Comparison of ENCODE assay signal across 19 cellular contexts in genomic region chr17:6996256-6997111, GRCh38. TPM values are rescaled to one million over a fixed set of nuclear protein-coding genes. Genes with fewer than 3 reads are reported as not detected.
DNase-seq lines count a peak whose midpoint lies in the region; ATAC-seq and TF ChIP-seq lines count a peak whose summit lies in the region.
"Had no signal": no experiment of that assay in that cellular context is flagged by ENCODE, and none has a peak within 500 bp of the region (broad histone marks: within the 10 kb centered on the region; RNA-seq: fewer than 3 reads in every experiment).

No MANE protein-coding gene starts in this region.

- H4K20me1 ChIP-seq in GM23338 (replicated peaks; ENCODE audit: insufficient read depth), result peaks cover 3% of the 10 kb centered on the region; the same call in 1 of the 2 replicates

- no peaks in the 10 kb centered on the region for H3K36me3 ChIP-seq in GM23338 (ENCODE audit: insufficient read depth)
- no peaks in the 10 kb centered on the region for H3K36me3 ChIP-seq in Caco-2 (ENCODE audit: control insufficient read depth, insufficient read depth, low read length)

- H3K4me1 ChIP-seq in GM23338 (ENCODE audit: insufficient read depth) (no peaks in the 10 kb centered on the region; the same call in 1 of the 2 replicates), Caco-2 (no peaks in the 10 kb centered on the region)

- H3K27me3 ChIP-seq in GM23338 (ENCODE audit: insufficient read depth), result peaks cover 69% of the 10 kb centered on the region
- no peaks in the 10 kb centered on the region for H3K27me3 ChIP-seq in Caco-2 (replicated peaks; ENCODE audit: control insufficient read depth, insufficient read depth, low read length)

- POLR2A ChIA-PET in Caco-2 (lab: Charles Lee), result no interaction called here

- H3K4me3 Mint-ChIP-seq in GM23338, result peak overlapping the region; percentile 84; the same call in 2 of the 3 replicates
- H3K4me3 Mint-ChIP-seq in Caco-2 (ENCODE audit: unreplicated experiment), result no peak overlapping the region
- H3K4me3 Mint-ChIP-seq: brain, HFFc6 had no signal

- H3K4me1 Mint-ChIP-seq in GM23338 (peaks cover 4% of the 10 kb centered on the region), Caco-2 (ENCODE audit: low read depth, unreplicated experiment) (no peaks in the 10 kb centered on the region)

- H3K27ac ChIP-seq in GM23338 (ENCODE audit: low read depth), result no peak overlapping the region

- intact Hi-C loops in Caco-2 (cut with micrococcal nuclease; ENCODE audit: unreplicated experiment), result no loop called here

- H3K79me2 ChIP-seq in GM23338 (replicated peaks; ENCODE audit: insufficient read depth), result no peaks in the 10 kb centered on the region

- H3K27ac Mint-ChIP-seq in GM23338, result no peak overlapping the region
- H3K27ac Mint-ChIP-seq in Caco-2 (ENCODE audit: unreplicated experiment), result no peak overlapping the region
- H3K27ac Mint-ChIP-seq: activated T-helper 2 cell treated with anti-CD3 and anti-CD28 coated beads, Interferon-gamma antibody, Interleukin-2, Interleukin-4, amounts not matched to agents 10 μg/mL and 5 μg/mL and 100 μg/mL, durations not matched to agents 14 hours and 24 hours and 36 hours; brain; HFFc6; nephron progenitor cell had no signal

- no peaks in the 10 kb centered on the region for H3K9me3 ChIP-seq in Caco-2

- peak overlapping the region; percentile 59; the same call in 1 of the 2 replicates for H2AFZ ChIP-seq in GM23338

- CTCF ChIA-PET in Caco-2 (lab: Charles Lee), result interaction anchor here (1.1 kb wide), 1 partner anchor 8 kb away, joined by 3 read pairs; no protein-coding TSS in a partner anchor

- no peaks in the 10 kb centered on the region for H3F3A ChIP-seq in GM23338 (replicated peaks; ENCODE audit: low read depth)

- peaks cover 32% of the 10 kb centered on the region for H3K27me3 Mint-ChIP-seq in GM23338 (ENCODE audit: insufficient read depth, low read depth, poor library complexity)
- H3K27me3 Mint-ChIP-seq in Caco-2 (ENCODE audit: insufficient read depth, unreplicated experiment), result no peaks in the 10 kb centered on the region

- peak; percentile 46 for ATAC-seq in GM23338
- ATAC-seq: HepG2, Panc1 had no signal

- TF ChIP-seq CTCF in GM23338 (conservative IDR thresholded peaks at IDR 0.05; ENCODE audit: low read depth in 2 of 2), result no peak
- TF ChIP-seq CTCF in choroid plexus epithelial cell (conservative IDR thresholded peaks at IDR 0.05; ENCODE audit: low read depth, low read length), result no peak
- no peak for TF ChIP-seq CTCF in Caco-2 (IDR thresholded peaks at IDR 0.05; ENCODE audit: insufficient read depth in 1 of 2, low read depth in 1 of 2, low read length in 1 of 2, severe bottlenecking in 1 of 2, unreplicated experiment in 1 of 2)

- H3K36me3 Mint-ChIP-seq in GM23338 (ENCODE audit: low read depth) (peaks cover 15% of the 10 kb centered on the region), Caco-2 (ENCODE audit: insufficient read depth, unreplicated experiment) (peaks cover 14% of the 10 kb centered on the region)

- peak overlapping the region; percentile 96 for H3K4me2 ChIP-seq in GM23338

- DNase-seq in GM23338 (ENCODE audit: low spot score) (peak; percentile 67), choroid plexus epithelial cell (ENCODE audit: low read depth) (no peak), iPS-NIHi11 (ENCODE audit: low spot score) (peak; percentile 57), skeletal muscle cell (ENCODE audit: low read depth) (no peak), Caco-2 (no peak), NCI-H82 treated with DMSO at 0.1 percent for 48 hours (lab: John Stamatoyannopoulos, UW; ENCODE audit: unreplicated experiment) (no peak)
- no peak for DNase-seq in stimulated activated CD4-positive, alpha-beta T cell treated with anti-CD3 and anti-CD28 coated beads, Interleukin-2, amount 100 ng/mL, for 24 hours
- no peak for DNase-seq in activated CD4-positive, alpha-beta T cell treated with anti-CD3 and anti-CD28 coated beads, Interleukin-2, amount 50 U/mL, for 1 hour
- DNase-seq: activated CD4-positive, alpha-beta T cell treated with anti-CD3 and anti-CD28 coated beads, Interleukin-2, amount 50 U/mL, for 4 hours; HFFc6; T-helper 2 cell had no signal

- no peaks in the 10 kb centered on the region for H3K9me2 ChIP-seq in GM23338 (ENCODE audit: insufficient read depth)

- H3K9me3 Mint-ChIP-seq in GM23338 (no peaks in the 10 kb centered on the region), Caco-2 (ENCODE audit: unreplicated experiment) (no peaks in the 10 kb centered on the region)
- H3K9me3 Mint-ChIP-seq: activated T-helper 2 cell treated with anti-CD3 and anti-CD28 coated beads, Interferon-gamma antibody, Interleukin-2, Interleukin-4, amounts not matched to agents 10 μg/mL and 5 μg/mL and 100 μg/mL, durations not matched to agents 14 hours and 24 hours and 36 hours; brain; HFFc6; nephron progenitor cell had no signal

- peak overlapping the region; percentile 78 for H3K4me3 ChIP-seq in GM23338
- peak overlapping the region; percentile 36 for H3K4me3 ChIP-seq in choroid plexus epithelial cell (ENCODE audit: low read depth, low read length)
- peak overlapping the region; percentile 29 for H3K4me3 ChIP-seq in skeletal muscle cell (ENCODE audit: low read depth, low read length)
- H3K4me3 ChIP-seq in Caco-2 (ENCODE audit: low read depth, low read length), result no peak overlapping the region

- BruUV-seq in Caco-2 (replicated peaks; lab: Mats Ljungman, UMichigan), result no TSS peak

RNA-seq across cellular contexts. Expression of gene ALOX12, which starts 0.6 kb away (rescaled TPM):
- total RNA-seq in GM23338 (2014; rRNA removed; shearing (Covaris generic)), result 0.66 and 1.2 TPM in 2 replicates
- 1.5 and 1.8 TPM in 2 replicates for polyA plus RNA-seq in GM23338 (2016; fragmentation: Nextera tagmentation; extraction: Ambion mirVana)
- not detected in 2 replicates for total RNA-seq in Caco-2 (2022)
- total RNA-seq: activated T-helper 2 cell treated with anti-CD3 and anti-CD28 coated beads, Interferon-gamma antibody, Interleukin-2, Interleukin-4, amounts not matched to agents 10 μg/mL and 5 μg/mL and 100 μg/mL, durations not matched to agents 14 hours and 24 hours and 36 hours; endothelial cell of umbilical vein; HepG2; HFFc6; NCI-H460 had no signal
- polyA plus RNA-seq: BJ, endothelial cell of umbilical vein, HepG2 had no signal

RNA-seq across cellular contexts. Expression of gene RNASEK, which starts 15.9 kb away (rescaled TPM):
- total RNA-seq in GM23338 (2014; rRNA removed; shearing (Covaris generic)), result 126 and 134 TPM in 2 replicates
- polyA plus RNA-seq in GM23338 (2016; fragmentation: Nextera tagmentation; extraction: Ambion mirVana), result 296 and 298 TPM in 2 replicates
- total RNA-seq in Caco-2 (2022), result 61.9 and 63.0 TPM in 2 replicates

RNA-seq across cellular contexts. Expression of gene BCL6B, which starts 26.4 kb away (rescaled TPM):
- total RNA-seq in GM23338 (2014; rRNA removed; shearing (Covaris generic)), result 4.2 and 4.5 TPM in 2 replicates
- polyA plus RNA-seq in GM23338 (2016; fragmentation: Nextera tagmentation; extraction: Ambion mirVana), result 2.1 and 3.3 TPM in 2 replicates
- total RNA-seq in Caco-2 (2022), result not detected in 2 replicates
- total RNA-seq: HepG2, HFFc6, NCI-H460 had no signal
- polyA plus RNA-seq: BJ, HepG2 had no signal

RNA-seq across cellular contexts. Expression of gene SLC16A13, which starts 39.3 kb away (rescaled TPM):
- 4.4 and 4.7 TPM in 2 replicates for total RNA-seq in GM23338 (2014; rRNA removed; shearing (Covaris generic))
- 1.2 and 2.2 TPM in 2 replicates for polyA plus RNA-seq in GM23338 (2016; fragmentation: Nextera tagmentation; extraction: Ambion mirVana)
- total RNA-seq in Caco-2 (2022), result 7.1 and 8.7 TPM in 2 replicates

RNA-seq across cellular contexts. Expression of gene SLC16A11, which starts 47.4 kb away (rescaled TPM):
- total RNA-seq in GM23338 (2014; rRNA removed; shearing (Covaris generic)), result 0.42 TPM in 1 of 2 replicates, not detected in the other
- 0.68 and 1.4 TPM in 2 replicates for polyA plus RNA-seq in GM23338 (2016; fragmentation: Nextera tagmentation; extraction: Ambion mirVana)
- total RNA-seq in Caco-2 (2022), result 0.35 and 0.43 TPM in 2 replicates
- total RNA-seq: HepG2, HFFc6 had no signal
- polyA plus RNA-seq: BJ, HepG2 had no signal

Comparison
In these comparisons a context has a peak if more than half of its experiments do, and no peak if none do; other contexts are left out.
1. DNase-seq: peak in GM23338 (single experiment) and iPS-NIHi11 (single experiment); none in choroid plexus epithelial cell (single experiment), skeletal muscle cell (single experiment), stimulated activated CD4-positive, alpha-beta T cell treated with anti-CD3 and anti-CD28 coated beads, Interleukin-2, amount 100 ng/mL, for 24 hours (0 of 2), activated CD4-positive, alpha-beta T cell treated with anti-CD3 and anti-CD28 coated beads, Interleukin-2, amount 50 U/mL, for 1 hour (single experiment), Caco-2 (0 of 2) and NCI-H82 treated with DMSO at 0.1 percent for 48 hours (single experiment).